13 cellular contexts compared by ENCODE assay signal in the genomic region with DNA sequence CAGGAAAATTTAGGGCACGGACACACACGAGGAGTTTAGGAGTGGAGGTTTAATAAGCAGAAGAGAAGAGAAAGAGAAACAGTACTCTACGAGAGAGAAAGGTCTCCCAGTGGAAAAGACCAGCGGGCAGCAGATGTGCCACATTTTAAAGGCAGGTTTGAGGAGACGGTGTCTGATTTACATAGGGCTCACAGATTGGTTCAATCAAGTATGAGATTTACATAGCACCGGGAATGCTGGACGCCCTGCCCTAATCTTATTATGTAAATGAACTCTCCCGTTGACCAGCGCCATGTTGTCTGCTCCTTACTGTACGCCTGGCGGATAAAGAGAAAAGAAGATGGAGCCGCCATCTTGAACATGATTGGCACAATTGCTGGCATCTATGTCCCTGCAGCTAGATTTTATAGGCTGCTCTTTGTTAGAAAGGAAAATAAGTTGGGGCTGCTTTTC. TPM values are rescaled to one million over a fixed set of nuclear protein-coding genes. Genes with fewer than 3 reads are reported as not detected.
DNase-seq lines count a peak whose midpoint lies in the region; ATAC-seq and TF ChIP-seq lines count a peak whose summit lies in the region.
"Had no signal": no experiment of that assay in that cellular context is flagged by ENCODE, and none has a peak within 500 bp of the region (broad histone marks: within the 10 kb centered on the region; RNA-seq: fewer than 3 reads in every experiment).

No MANE protein-coding gene starts in this region.

- H3K36me3 Mint-ChIP-seq in brain: no peaks in the 10 kb centered on the region

- TF ChIP-seq CTCF in 22Rv1 (IDR thresholded peaks at IDR 0.05) (no peak), brain (conservative IDR thresholded peaks at IDR 0.05) (no peak)

- no peak for ATAC-seq in HG03139 (IDR thresholded peaks at IDR 0.05; ENCODE audit: unreplicated experiment)

- peak overlapping the region in 2 of 5 experiments; percentile 17 to 28 for H3K4me3 Mint-ChIP-seq in brain

- DNase-seq in NCI-H2081 (lab: John Stamatoyannopoulos, UW): peak; percentile 76 to 85
- peak; percentile 45 for DNase-seq in left kidney (ENCODE audit: low read depth, low spot score)
- DNase-seq in SW 1271 (lab: John Stamatoyannopoulos, UW): no peak
- no peak for DNase-seq in activated effector memory CD4-positive, alpha-beta T cell treated with Interleukin-2 at 50 U/mL for 16 hours
- DNase-seq in Ammon's horn (ENCODE audit: low spot score): no peak
- DNase-seq: activated gamma-delta T cell; NCI-H1105; SIG-M5; stimulated activated CD4-positive, alpha-beta T cell treated with anti-CD3 and anti-CD28 coated beads, Interleukin-4, amount 100 ng/mL, for 4 hours had no signal

- peaks cover 6% of the 10 kb centered on the region for H3K27me3 Mint-ChIP-seq in brain

- peak overlapping the region; percentile 26 to 99 (median 97) for H3K27ac Mint-ChIP-seq in brain

- H3K4me1 Mint-ChIP-seq in brain: peaks cover 53% of the 10 kb centered on the region

- H3K9me3 Mint-ChIP-seq in brain: peaks cover 0 to 2% (median 0%) of the 10 kb centered on the region in 5 experiments

- peak overlapping the region; percentile 99 for H3K27ac ChIP-seq in 22Rv1
- H3K27ac ChIP-seq: HL-60 had no signal

RNA-seq across cellular contexts. Expression of a gene that starts 17.9 kb away (rescaled TPM):
- polyA plus RNA-seq in brain (ENCODE audit: insufficient read depth, low read depth, low replicate concordance): 50.4 TPM

Comparison
In these comparisons a context has a peak if more than half of its experiments do, and no peak if none do; other contexts are left out.
1. DNase-seq: peak in NCI-H2081 (2 of 2) and left kidney (single experiment); none in SW 1271 (0 of 2), activated effector memory CD4-positive, alpha-beta T cell treated with Interleukin-2 at 50 U/mL for 16 hours (single experiment) and Ammon's horn (single experiment).